Comparison of ENCODE assay signal across 13 cellular contexts in genomic region chr9:136171009-136171800, GRCh38. TPM values are rescaled to one million over a fixed set of nuclear protein-coding genes. Genes with fewer than 3 reads are reported as not detected.
DNase-seq lines count a peak whose midpoint lies in the region; ATAC-seq, FAIRE-seq and TF ChIP-seq lines count a peak whose summit lies in the region.
"Had no signal": no experiment of that assay in that cellular context is flagged by ENCODE, and none has a peak within 500 bp of the region (broad histone marks: within the 10 kb centered on the region; RNA-seq: fewer than 3 reads in every experiment).

No MANE protein-coding gene starts in this region.

- H3K4me1 ChIP-seq in GM12878 (ENCODE audit: control insufficient read depth, insufficient read depth, low read length), result no peaks in the 10 kb centered on the region

- H4K20me1 ChIP-seq in GM12878 (ENCODE audit: control insufficient read depth, insufficient read depth), result no peaks in the 10 kb centered on the region

- no peak overlapping the region for H3K4me3 ChIP-seq in GM12878
- H3K4me3 ChIP-seq: GM23248 had no signal

- H3K36me3 ChIP-seq in GM12878 (ENCODE audit: control insufficient read depth in 2 of 2, insufficient read depth in 2 of 2, low read length in 1 of 2), result no peaks in the 10 kb centered on the region
- H3K36me3 ChIP-seq: neutrophil had no signal

- POLR2A ChIA-PET in GM12878 (lab: Charles Lee), result no interaction called here

- peaks cover 2% of the 10 kb centered on the region for H3K9me3 Mint-ChIP-seq in neural crest cell
- H3K9me3 Mint-ChIP-seq: activated naive CD4-positive, alpha-beta T cell treated with anti-CD3 and anti-CD28 coated beads, Interleukin-2, amount 50 U/mL, for 72 hours had no signal

- no peak overlapping the region for H3K4me3 Mint-ChIP-seq in neural crest cell

- no peak overlapping the region for H3K27ac ChIP-seq in GM12878 (ENCODE audit: control insufficient read depth, insufficient read depth)
- H3K27ac ChIP-seq: GM23248, neutrophil had no signal

- no peak for TF ChIP-seq EP300 in GM12878 (IDR thresholded peaks at IDR 0.05; ENCODE audit: borderline replicate concordance in 1 of 2, control insufficient read depth in 1 of 2, low read depth in 2 of 2, low read length in 2 of 2)

- RAD21 ChIA-PET in GM12878 (lab: Charles Lee; ENCODE audit: unreplicated experiment), result interaction anchor here (0.9 to 1.9 kb wide), 7 partner anchors 69 to 112 kb away, joined by 3 to 10 read pairs (median 4); no protein-coding TSS in a partner anchor

- no peak overlapping the region for H3K9ac ChIP-seq in GM12878 (ENCODE audit: control insufficient read depth, insufficient read depth, low read length)
- H3K9ac ChIP-seq: GM23248 had no signal

- no peak for FAIRE-seq in GM12878 (lab: Jason Lieb, UNC)
- no peak for FAIRE-seq in GM12892 (lab: Jason Lieb, UNC)

- H3K27ac Mint-ChIP-seq in neural crest cell (ENCODE audit: unreplicated experiment), result peak overlapping the region; percentile 55

- TF ChIP-seq CTCF in GM12878 (IDR thresholded peaks at IDR 0.05 in 2 of 3, conservative IDR thresholded peaks at IDR 0.05 in 1 of 3; ENCODE audit: control insufficient read depth in 2 of 3, extremely low read depth in 1 of 3, insufficient read depth in 1 of 3, low read depth in 3 of 3, low read length in 3 of 3), result no peak
- no peak for TF ChIP-seq CTCF in neural crest cell (conservative IDR thresholded peaks at IDR 0.05)

- no peak for TF ChIP-seq RAD21 in GM12878 (IDR thresholded peaks at IDR 0.05; ENCODE audit: insufficient read depth, low read depth, low read length)

- H3K36me3 Mint-ChIP-seq in neural crest cell (ENCODE audit: low read depth), result no peaks in the 10 kb centered on the region
- H3K36me3 Mint-ChIP-seq: activated naive CD4-positive, alpha-beta T cell treated with anti-CD3 and anti-CD28 coated beads, Interleukin-2, amount 50 U/mL, for 72 hours had no signal

- BruUV-seq in GM12878 (replicated peaks; lab: Mats Ljungman, UMichigan), result no TSS peak

- in situ Hi-C loops in GM12878 (cut with MboI), result loop anchor here (5.0 kb wide), 1 partner anchor 101 kb away; no protein-coding TSS in a partner anchor

- CTCF ChIA-PET in GM12878 (lab: Yijun Ruan, JAX), result interaction anchor here (0.8 to 2.1 kb wide), 9 partner anchors 12 to 232 kb away, joined by 3 to 9 read pairs (median 6); no protein-coding TSS in a partner anchor

- DNase-seq in NCI-H1417 (lab: John Stamatoyannopoulos, UW) (peak; percentile 43 to 73 (median 58)), NCI-H1417 treated with DMSO at 0.1 percent for 48 hours (lab: John Stamatoyannopoulos, UW) (no peak), NCI-H146 treated with DMSO at 0.1 percent for 48 hours (lab: John Stamatoyannopoulos, UW; ENCODE audit: unreplicated experiment) (peak; percentile 79), GM12878 (ENCODE audit: low read depth, low spot score) (no peak), neural crest cell (ENCODE audit: low read depth, low spot score) (no peak), GM12892 (ENCODE audit: insufficient read length) (no peak), hippocampal formation (lab: John Stamatoyannopoulos, UW) (no peak)

- ATAC-seq in GM12878, result peak; percentile 29
- no peak for ATAC-seq in GM18502 (IDR thresholded peaks at IDR 0.05; ENCODE audit: poor library complexity, unreplicated experiment)

- H3K4me1 Mint-ChIP-seq in neural crest cell, result peaks cover 25% of the 10 kb centered on the region

- WGBS in GM12878 (ENCODE audit: insufficient coverage, insufficient replicate concordance, low lambda C conversion rate, missing lambda C conversion rate), result 11% methylated on average over 16 of the region's 16 CpGs

- H3K27me3 Mint-ChIP-seq in neural crest cell (ENCODE audit: low read depth), result peaks cover 6% of the 10 kb centered on the region

- no peak overlapping the region for H2AFZ ChIP-seq in GM12878 (ENCODE audit: control insufficient read depth, low read depth, low read length)
- H2AFZ ChIP-seq: GM23248 had no signal

- H3K27me3 ChIP-seq in GM12878 (replicated peaks in 1 of 2; ENCODE audit: control insufficient read depth in 2 of 2, insufficient read depth in 2 of 2, low read length in 1 of 2), result peaks cover 0 to 4% of the 10 kb centered on the region in 2 experiments; a peak in 2 of 4 replicates

- no peaks in the 10 kb centered on the region for H3K9me3 ChIP-seq in GM12878 (replicated peaks; ENCODE audit: control insufficient read depth, insufficient read depth, low read length)
- H3K9me3 ChIP-seq: neutrophil had no signal

- no peak for TF ChIP-seq POLR2A in GM12878 (IDR thresholded peaks at IDR 0.05; ENCODE audit: low read depth, low read length)
- TF ChIP-seq POLR2A in GM12892 (IDR thresholded peaks at IDR 0.05; ENCODE audit: low read depth, low read length), result no peak

- intact Hi-C loops in GM12878 (cut with micrococcal nuclease; ENCODE audit: unreplicated experiment), result no loop called here

- SMC1A ChIA-PET in GM12878 (lab: Charles Lee; ENCODE audit: uncharacterized antibody, unreplicated experiment), result interaction anchor here (1.0 to 1.5 kb wide), 4 partner anchors 97 to 192 kb away, joined by 3 to 6 read pairs (median 4); partner anchors contain the start of gene DNLZ

- no peak overlapping the region for H3K4me2 ChIP-seq in GM12878 (ENCODE audit: control insufficient read depth, insufficient read depth)

- no peaks in the 10 kb centered on the region for H3K79me2 ChIP-seq in GM12878 (ENCODE audit: control insufficient read depth, insufficient read depth, low read length)

TF ChIP-seq in GM12878, 131 proteins besides CTCF, POLR2A, EP300 and RAD21 (continues in another document):
- TF ChIP-seq MYC (IDR thresholded peaks at IDR 0.05; ENCODE audit: insufficient read depth, insufficient read length, insufficient replicate concordance, low read length, severe bottlenecking) (no peak), PAX5 (IDR thresholded peaks at IDR 0.05; ENCODE audit: borderline replicate concordance, low read depth, low read length) (no peak), ZNF24 (IDR thresholded peaks at IDR 0.05) (no peak), SPI1 (IDR thresholded peaks at IDR 0.05; ENCODE audit: borderline replicate concordance, insufficient read depth, low read depth, low read length) (no peak)
- TF ChIP-seq, protein P1, sequence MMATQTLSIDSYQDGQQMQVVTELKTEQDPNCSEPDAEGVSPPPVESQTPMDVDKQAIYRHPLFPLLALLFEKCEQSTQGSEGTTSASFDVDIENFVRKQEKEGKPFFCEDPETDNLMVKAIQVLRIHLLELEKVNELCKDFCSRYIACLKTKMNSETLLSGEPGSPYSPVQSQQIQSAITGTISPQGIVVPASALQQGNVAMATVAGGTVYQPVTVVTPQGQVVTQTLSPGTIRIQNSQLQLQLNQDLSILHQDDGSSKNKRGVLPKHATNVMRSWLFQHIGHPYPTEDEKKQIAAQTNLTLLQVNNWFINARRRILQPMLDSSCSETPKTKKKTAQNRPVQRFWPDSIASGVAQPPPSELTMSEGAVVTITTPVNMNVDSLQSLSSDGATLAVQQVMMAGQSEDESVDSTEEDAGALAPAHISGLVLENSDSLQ (IDR thresholded peaks at IDR 0.05), result no peak

RNA-seq across cellular contexts. Expression of gene LHX3, which starts 33.7 kb away (rescaled TPM):
- not detected in 2 replicates for total RNA-seq in GM12878 (2013; cell fraction: nucleolus; rRNA removed)
- not detected in 2 replicates for total RNA-seq in GM12878 (2014; rRNA removed)
- not detected in 2 replicates for total RNA-seq in GM12878 (2014; rRNA removed; fragmentation: Illumina TruSeq; extraction: Trizol)
- total RNA-seq in GM12878 (2021), result not detected in 2 replicates
- polyA plus RNA-seq in GM12878 (2011; ENCODE audit: low read depth), result not detected
- polyA plus RNA-seq in GM12878 (2011; rRNA removed), result not detected in 2 replicates
- polyA plus RNA-seq in GM12878 (2011; cell fraction: cytosol; rRNA removed), result not detected in 2 replicates
- polyA plus RNA-seq in GM12878 (2011; cell fraction: nucleus; rRNA removed), result 0.06 TPM in 1 of 2 replicates, not detected in the other
- not detected in 2 replicates for polyA plus RNA-seq in GM12878 (2012)
- not detected in 2 replicates for polyA plus RNA-seq in GM12878 (2014; fragmentation: Illumina TruSeq; extraction: Trizol)
- polyA plus RNA-seq in GM12878 (2014; fragmentation: Nextera tagmentation; extraction: Ambion mirVana), result not detected
- polyA plus RNA-seq in GM12878 (2014; rRNA removed), result not detected in 2 replicates
- polyA plus RNA-seq in GM12878 (2016; fragmentation: Nextera tagmentation; extraction: Ambion mirVana), result not detected
- polyA minus RNA-seq in GM12878 (2011; rRNA and poly(A)+ RNA removed), result not detected in 2 replicates
- not detected in 2 replicates for polyA minus RNA-seq in GM12878 (2011; cell fraction: cytosol; rRNA and poly(A)+ RNA removed)
- polyA minus RNA-seq in GM12878 (2011; cell fraction: nucleus; rRNA and poly(A)+ RNA removed), result not detected in 2 replicates
- 0.07 TPM in 1 of 2 replicates, not detected in the other for total RNA-seq in neural crest cell
- polyA plus RNA-seq in GM12892 (2012; ENCODE audit: missing spikeins), result not detected
- total RNA-seq: A172, GM23248, M059J had no signal
- polyA plus RNA-seq: GM23248 had no signal

RNA-seq across cellular contexts. Expression of gene TMEM250, which starts 52.5 kb away (rescaled TPM):
- total RNA-seq in GM12878 (2013; cell fraction: nucleolus; rRNA removed), result 19.1 and 19.6 TPM in 2 replicates
- total RNA-seq in GM12878 (2014; rRNA removed) (30.1 and 39.9 TPM in 2 replicates), GM12878 (2014; rRNA removed; fragmentation: Illumina TruSeq; extraction: Trizol) (8.5 and 10.4 TPM in 2 replicates), GM12878 (2021) (33.4 and 38.4 TPM in 2 replicates), neural crest cell (37.4 and 39.0 TPM in 2 replicates)
- polyA plus RNA-seq in GM12878 (2011; ENCODE audit: low read depth), result 3.5 TPM
- polyA plus RNA-seq in GM12878 (2011; rRNA removed) (3.5 and 6.2 TPM in 2 replicates), GM12878 (2014; fragmentation: Illumina TruSeq; extraction: Trizol) (2.6 and 6.7 TPM in 2 replicates), GM12878 (2014; fragmentation: Nextera tagmentation; extraction: Ambion mirVana) (1 to 10 TPM in 1 of 2 experiments, under 1 TPM in 1; 0.39 to 1.2 TPM), GM12878 (2014; rRNA removed) (25.4 and 27.5 TPM in 2 replicates), GM12878 (2016; fragmentation: Nextera tagmentation; extraction: Ambion mirVana) (10 to 100 TPM in 1 of 2 experiments, 1 to 10 TPM in 1; 6.2 to 16.6 TPM)
- polyA plus RNA-seq in GM12878 (2011; cell fraction: cytosol; rRNA removed), result 9.3 and 16.0 TPM in 2 replicates
- polyA plus RNA-seq in GM12878 (2011; cell fraction: nucleus; rRNA removed), result 22.4 and 27.6 TPM in 2 replicates
- 9.7 and 11.4 TPM in 2 replicates for polyA plus RNA-seq in GM12878 (2012)
- 5.5 and 13.3 TPM in 2 replicates for polyA minus RNA-seq in GM12878 (2011; rRNA and poly(A)+ RNA removed)
- 7.3 and 8.3 TPM in 2 replicates for polyA minus RNA-seq in GM12878 (2011; cell fraction: cytosol; rRNA and poly(A)+ RNA removed)
- 12.8 and 25.1 TPM in 2 replicates for polyA minus RNA-seq in GM12878 (2011; cell fraction: nucleus; rRNA and poly(A)+ RNA removed)
- polyA plus RNA-seq in GM12892 (2012; ENCODE audit: missing spikeins), result 6.3 TPM

Comparison
In these comparisons a context has a peak if more than half of its experiments do, and no peak if none do; other contexts are left out.
1. DNase-seq: peak in NCI-H1417 (3 of 3) and NCI-H146 treated with DMSO at 0.1 percent for 48 hours (single experiment); none in NCI-H1417 treated with DMSO at 0.1 percent for 48 hours (single experiment), GM12878 (single experiment), neural crest cell (single experiment), GM12892 (single experiment) and hippocampal formation (0 of 2).